ENCODE assay signal across 8 cellular contexts in genomic region chr2:108988796-108989713, GRCh38. TPM values are rescaled to one million over a fixed set of nuclear protein-coding genes. Genes with fewer than 3 reads are reported as not detected.
DNase-seq lines count a peak whose midpoint lies in the region; ATAC-seq and TF ChIP-seq lines count a peak whose summit lies in the region.

Gene EDAR (minus strand): TSS chr2:108989220. CDS start chr2:108931014, 58,206 bp downstream.

- no peaks in the 10 kb centered on the region for H3K9me3 ChIP-seq in IMR-90 (ENCODE audit: control insufficient read depth, insufficient read depth, low read length)
- no peaks in the 10 kb centered on the region for H3K9me3 ChIP-seq in breast epithelium

- DNase-seq in COLO668 (lab: John Stamatoyannopoulos, UW; ENCODE audit: unreplicated experiment) (peak; percentile 32), IMR-90 (no peak), T-helper 2 cell (peak in 4 of 5 experiments; percentile 10 to 25 (median 16)), breast epithelium (ENCODE audit: low spot score in 2 of 2) (peak in 1 of 2 donors; percentile 47), left kidney (ENCODE audit: low read depth, low spot score) (peak; percentile 94), NK-92 (lab: John Stamatoyannopoulos, UW; ENCODE audit: unreplicated experiment) (no peak)
- DNase-seq in stimulated activated naive CD4-positive, alpha-beta T cell (lab: John Stamatoyannopoulos, UW) = peak; percentile 35 to 72 (median 52)

- H3K27ac ChIP-seq in IMR-90 (ENCODE audit: insufficient read depth, low read length) (no peak within 1 kb of the TSS), breast epithelium (no peak within 1 kb of the TSS)

- no peaks in the 10 kb centered on the region for H3K79me1 ChIP-seq in IMR-90 (ENCODE audit: low read depth in 1 of 2, low read length in 2 of 2)

- POLR2A ChIA-PET in IMR-90 (lab: Charles Lee; ENCODE audit: unreplicated experiment) = no interaction called here

- ATAC-seq in IMR-90 (ENCODE audit: low read depth) = no peak; the same call in 1 of the 2 replicates
- no peak for ATAC-seq in GM18858 (IDR thresholded peaks at IDR 0.05; ENCODE audit: unreplicated experiment)

- no peak within 1 kb of the TSS for H4K5ac ChIP-seq in IMR-90 (ENCODE audit: low read depth, low read length)

- H2AFZ ChIP-seq in IMR-90 (replicated peaks; ENCODE audit: low read length, poor library complexity) = peak within 1 kb of the TSS; percentile 33

- H2BK5ac ChIP-seq in IMR-90 (ENCODE audit: low read depth, low read length, poor library complexity, severe bottlenecking) = no peak within 1 kb of the TSS

- H3K4me1 ChIP-seq in IMR-90 (ENCODE audit: control insufficient read depth, insufficient read depth, low read length) = no peaks in the 10 kb centered on the region
- H3K4me1 ChIP-seq in breast epithelium = no peaks in the 10 kb centered on the region

- H3K18ac ChIP-seq in IMR-90 (ENCODE audit: low read depth, low read length) = no peak within 1 kb of the TSS

- no peak within 1 kb of the TSS for H2BK120ac ChIP-seq in IMR-90 (ENCODE audit: low read depth, low read length)

- no peak within 1 kb of the TSS for H3K23ac ChIP-seq in IMR-90 (ENCODE audit: low read depth, low read length)

- no peaks in the 10 kb centered on the region for H3K9me1 ChIP-seq in IMR-90 (ENCODE audit: insufficient read depth, low read length)

- TF ChIP-seq POLR2A in IMR-90 (IDR thresholded peaks at IDR 0.05; ENCODE audit: low read depth, low read length) = no peak
- TF ChIP-seq POLR2A in breast epithelium (IDR thresholded peaks at IDR 0.05) = no peak

- TF ChIP-seq RAD21 in IMR-90 (IDR thresholded peaks at IDR 0.05; ENCODE audit: low read length) = 0 out of 2 replicates have a peak, but pooled peaks have one; percentile 12

- no peak within 1 kb of the TSS for H3K14ac ChIP-seq in IMR-90 (replicated peaks; ENCODE audit: low read depth, low read length)

- WGBS in IMR-90 (ENCODE audit: extremely low coverage in 2 of 2, insufficient read length in 1 of 2), 2 experiments = 10% methylated on average over 2 of the region's 20 CpGs; no CpG with 5 or more reads in 1 of the 2 experiments

- TF ChIP-seq CTCF in IMR-90 (conservative IDR thresholded peaks at IDR 0.05; ENCODE audit: low read depth, low read length) = peak; percentile 24; the same call in 1 of the 2 replicates
- TF ChIP-seq CTCF in breast epithelium (IDR thresholded peaks at IDR 0.05) = peak in 1 of 3 donors; percentile 60

- H3K9ac ChIP-seq in IMR-90 (ENCODE audit: low read depth, low read length) = no peak within 1 kb of the TSS

- no peak within 1 kb of the TSS for H3K4me3 ChIP-seq in IMR-90 (ENCODE audit: insufficient read depth, low read depth, low read length)
- H3K4me3 ChIP-seq in breast epithelium = peak within 1 kb of the TSS in 2 of 3 donors; percentile 41 to 46

- no peak within 1 kb of the TSS for H3K56ac ChIP-seq in IMR-90 (ENCODE audit: extremely low read depth, insufficient read depth, low read length)

- H3K27me3 ChIP-seq in IMR-90 (ENCODE audit: control insufficient read depth, insufficient read depth, low read length) (peaks cover 76% of the 10 kb centered on the region), breast epithelium (peaks cover 0 to 17% of the 10 kb centered on the region in 2 donors)

- H3K36me3 ChIP-seq in IMR-90 (ENCODE audit: control insufficient read depth, insufficient read depth, low read length) (no peaks in the 10 kb centered on the region), breast epithelium (no peaks in the 10 kb centered on the region)

- no TSS peak for BruUV-seq in IMR-90 (replicated peaks; lab: Mats Ljungman, UMichigan)

- H3K4ac ChIP-seq in IMR-90 (ENCODE audit: low read depth, low read length) = no peak within 1 kb of the TSS

- H4K8ac ChIP-seq in IMR-90 (ENCODE audit: low read depth in 2 of 2, low read length in 2 of 2) = no peak within 1 kb of the TSS

- no peak within 1 kb of the TSS for H4K91ac ChIP-seq in IMR-90 (ENCODE audit: insufficient read depth, low read depth, low read length)

- dilution Hi-C loops in IMR-90 (cut with HindIII; ENCODE audit: low sequenced_read_pairs, unreplicated experiment) = no loop called here

- no peak within 1 kb of the TSS for H2BK20ac ChIP-seq in IMR-90 (ENCODE audit: low read depth, low read length)

- in situ Hi-C loops in IMR-90 (cut with MboI; ENCODE audit: low sequenced_read_pairs) = no loop called here

- no peaks in the 10 kb centered on the region for H4K20me1 ChIP-seq in IMR-90 (ENCODE audit: insufficient read depth, low read length)

- H2AK9ac ChIP-seq in IMR-90 (replicated peaks; ENCODE audit: low read depth, low read length, poor library complexity) = no peak within 1 kb of the TSS

- H3K4me2 ChIP-seq in IMR-90 (ENCODE audit: low read depth, low read length) = no peak within 1 kb of the TSS

- H2BK15ac ChIP-seq in IMR-90 (ENCODE audit: low read depth, low read length) = no peak within 1 kb of the TSS

- H2AK5ac ChIP-seq in IMR-90 (ENCODE audit: low read depth, low read length) = no peak within 1 kb of the TSS

- intact Hi-C loops in IMR-90 (cut with micrococcal nuclease) = loop anchor here (10.0 kb wide), 1 partner anchor 64 kb away; no protein-coding TSS in a partner anchor
- intact Hi-C loops in breast epithelium (cut with DNase I; ENCODE audit: low total_unique reads) = no loop called here

- CTCF ChIA-PET in IMR-90 (lab: Yijun Ruan, JAX) = no interaction called here

TF ChIP-seq in IMR-90, 13 proteins besides CTCF, POLR2A, EP300 and RAD21:
- TF ChIP-seq CEBPB (IDR thresholded peaks at IDR 0.05; ENCODE audit: low read depth, low read length) (no peak), RFX5 (IDR thresholded peaks at IDR 0.05; ENCODE audit: low read depth, low read length) (no peak), SMC3 (IDR thresholded peaks at IDR 0.05; ENCODE audit: low read depth, low read length) (no peak), FOS (IDR thresholded peaks at IDR 0.05; ENCODE audit: low read depth, low read length) (no peak), ELK1 (IDR thresholded peaks at IDR 0.05; ENCODE audit: borderline replicate concordance, low read depth, low read length) (no peak), MXI1 (IDR thresholded peaks at IDR 0.05; ENCODE audit: borderline replicate concordance, low read depth, low read length) (no peak), RCOR1 (IDR thresholded peaks at IDR 0.05; ENCODE audit: insufficient replicate concordance, low read length) (no peak), MAZ (IDR thresholded peaks at IDR 0.05; ENCODE audit: borderline replicate concordance, low read depth, low read length) (no peak), BHLHE40 (IDR thresholded peaks at IDR 0.05; ENCODE audit: low read depth, low read length) (no peak), MAFK (IDR thresholded peaks at IDR 0.05; ENCODE audit: low read depth, low read length) (no peak), CHD1 (IDR thresholded peaks at IDR 0.05; ENCODE audit: low read depth, low read length) (no peak), USF2 (IDR thresholded peaks at IDR 0.05; ENCODE audit: low read depth, low read length) (no peak), NFE2L2 (IDR thresholded peaks at IDR 0.05; ENCODE audit: low read depth, low read length) (no peak)

RNA-seq across cellular contexts. Expression of gene EDAR, which starts in this region (rescaled TPM):
- not detected in 2 replicates for total RNA-seq in IMR-90 (2012; rRNA removed)
- not detected in 2 replicates for polyA plus RNA-seq in IMR-90 (2012; rRNA removed)
- not detected in 2 replicates for polyA plus RNA-seq in IMR-90 (2012; cell fraction: cytosol; rRNA removed)
- polyA plus RNA-seq in IMR-90 (2012; cell fraction: nucleus; rRNA removed; ENCODE audit: low replicate concordance) = not detected in 2 replicates
- total RNA-seq in breast epithelium = under 1 TPM in 1 of 3 donors, not detected in 2; 0.29 TPM

Comparison
In these comparisons a context has a peak if more than half of its experiments do, and no peak if none do; other contexts are left out.
1. DNase-seq: peak in COLO668 (single experiment), T-helper 2 cell (4 of 5), left kidney (single experiment) and stimulated activated naive CD4-positive, alpha-beta T cell (6 of 6); none in IMR-90 (single experiment) and NK-92 (single experiment).